ENCODE assay signal across 14 cellular contexts in the genomic region with DNA sequence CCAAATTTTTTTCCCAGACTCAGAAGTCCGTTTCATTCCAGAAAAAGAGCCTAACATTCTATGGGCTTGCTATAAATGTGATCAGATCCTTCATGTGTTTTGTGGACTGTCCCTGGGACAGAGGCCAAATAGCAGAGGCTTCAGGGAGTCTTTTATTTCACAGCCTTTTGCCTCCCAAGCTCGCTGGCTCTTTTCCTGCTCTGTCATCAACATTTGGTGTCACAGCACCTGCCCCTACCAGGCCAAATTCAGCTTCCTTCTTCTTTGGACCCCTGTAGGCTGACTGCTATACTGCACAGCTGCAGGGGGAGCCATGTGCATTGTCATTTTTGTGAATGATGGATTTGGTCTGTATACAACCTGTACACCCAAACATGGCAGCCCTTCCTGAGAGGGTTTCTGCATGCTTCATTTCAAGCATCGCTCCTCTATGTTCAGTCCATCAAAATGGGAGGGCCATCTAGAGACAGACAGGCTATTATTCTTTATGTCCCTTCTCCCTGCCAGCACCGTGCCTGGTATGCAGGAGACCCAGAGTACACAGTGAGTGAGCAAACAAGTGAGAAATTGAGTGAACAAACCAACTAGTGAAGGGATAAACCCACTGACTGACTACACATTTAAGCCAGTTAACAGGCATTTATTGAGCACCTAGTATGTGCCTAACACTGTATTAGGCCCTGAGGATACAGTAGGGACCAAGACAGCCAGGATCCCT. TPM values are rescaled to one million over a fixed set of nuclear protein-coding genes. Genes with fewer than 3 reads are reported as not detected.
DNase-seq lines count a peak whose midpoint lies in the region; ATAC-seq and TF ChIP-seq lines count a peak whose summit lies in the region.
"Had no signal": no experiment of that assay in that cellular context is flagged by ENCODE, and none has a peak within 500 bp of the region (broad histone marks: within the 10 kb centered on the region; RNA-seq: fewer than 3 reads in every experiment).

No MANE protein-coding gene starts in this region.

- no peaks in the 10 kb centered on the region for H4K20me1 ChIP-seq in Karpas-422 (ENCODE audit: insufficient read depth, low read depth, low read length)

- 46 to 56% (median 50%) methylated on average over 4 of the region's 4 CpGs for WGBS in psoas muscle, 3 donors

- no peaks in the 10 kb centered on the region for H3K9me2 ChIP-seq in Karpas-422 (replicated peaks; ENCODE audit: insufficient read depth, low read length)

- peak; percentile 40 to 93 (median 87) for ATAC-seq in psoas muscle
- ATAC-seq in GM19324 (IDR thresholded peaks at IDR 0.05; ENCODE audit: low FRiP score, unreplicated experiment): no peak
- no peak for ATAC-seq in activated naive CD8-positive, alpha-beta T cell treated with anti-CD3 and anti-CD28 coated beads, Interleukin-2, amount 50 U/mL, for 24 hours
- ATAC-seq in HG02840 (IDR thresholded peaks at IDR 0.05; ENCODE audit: low FRiP score, unreplicated experiment): no peak
- ATAC-seq: activated T-helper 17 cell treated with anti-CD3 and anti-CD28 coated beads, Interleukin-2, amount 50 U/mL, for 72 hours had no signal

- H3K4me1 ChIP-seq in Karpas-422 (ENCODE audit: low read length) (no peaks in the 10 kb centered on the region; the same call in 1 of the 2 replicates), psoas muscle (peaks cover 9% of the 10 kb centered on the region)
- H3K4me1 ChIP-seq: uterus had no signal

- H2AFZ ChIP-seq in Karpas-422 (ENCODE audit: low read length): no peak overlapping the region
- H2AFZ ChIP-seq: PC-9 had no signal

- H3K36me3 ChIP-seq in Karpas-422 (ENCODE audit: insufficient read depth, low read length): peaks cover 4% of the 10 kb centered on the region; the same call in 1 of the 2 replicates
- no peaks in the 10 kb centered on the region for H3K36me3 ChIP-seq in brain microvascular endothelial cell (replicated peaks)
- peaks cover 0 to 13% of the 10 kb centered on the region in 2 donors for H3K36me3 ChIP-seq in psoas muscle (ENCODE audit: insufficient read depth in 1 of 2, low read depth in 1 of 2)
- H3K36me3 ChIP-seq: uterus had no signal

- DNase-seq in Karpas-422 (peak; percentile 62), brain microvascular endothelial cell (no peak), psoas muscle (no peak)
- no peak for DNase-seq in activated naive CD8-positive, alpha-beta T cell treated with anti-CD3 and anti-CD28 coated beads, Interleukin-2, amount 50 U/mL, for 24 hours
- DNase-seq: Calu3, dermis blood vessel endothelial cell, mesendoderm, NCI-H187, PC-9, retina, uterus had no signal

- in situ Hi-C loops in brain microvascular endothelial cell (cut with HindIII; ENCODE audit: low pct_ligation_motif_present, low sequenced_read_pairs): loop anchor here (10.0 kb wide), 1 partner anchor 93 kb away; no protein-coding TSS in a partner anchor

- intact Hi-C loops in psoas muscle (cut with DNase I): no loop called here

- no peak overlapping the region for H3K27ac ChIP-seq in Karpas-422 (ENCODE audit: low read length)
- H3K27ac ChIP-seq in brain microvascular endothelial cell: no peak overlapping the region
- no peak overlapping the region for H3K27ac ChIP-seq in psoas muscle
- H3K27ac ChIP-seq: PC-9, uterus had no signal

- H3K4me1 Mint-ChIP-seq in activated naive CD8-positive, alpha-beta T cell treated with anti-CD3 and anti-CD28 coated beads, Interleukin-2, amount 50 U/mL, for 24 hours: no peaks in the 10 kb centered on the region
- H3K4me1 Mint-ChIP-seq: activated T-helper 17 cell treated with anti-CD3 and anti-CD28 coated beads, Interleukin-2, amount 50 U/mL, for 72 hours had no signal

- H3K4me3 ChIP-seq in Karpas-422 (ENCODE audit: low read length) (no peak overlapping the region), brain microvascular endothelial cell (ENCODE audit: low read depth, low read length) (no peak overlapping the region), psoas muscle (no peak overlapping the region)
- H3K4me3 ChIP-seq: PC-9, uterus had no signal

- H3K9me3 ChIP-seq in Karpas-422 (ENCODE audit: low read length) (no peaks in the 10 kb centered on the region), psoas muscle (no peaks in the 10 kb centered on the region)
- H3K9me3 ChIP-seq: uterus had no signal

- H3K9me3 Mint-ChIP-seq in activated naive CD8-positive, alpha-beta T cell treated with anti-CD3 and anti-CD28 coated beads, Interleukin-2, amount 50 U/mL, for 24 hours: no peaks in the 10 kb centered on the region
- H3K9me3 Mint-ChIP-seq: activated T-helper 17 cell treated with anti-CD3 and anti-CD28 coated beads, Interleukin-2, amount 50 U/mL, for 72 hours had no signal

- H3K36me3 Mint-ChIP-seq in activated naive CD8-positive, alpha-beta T cell treated with anti-CD3 and anti-CD28 coated beads, Interleukin-2, amount 50 U/mL, for 24 hours (ENCODE audit: low read depth): peaks cover 11% of the 10 kb centered on the region

- H3K27me3 Mint-ChIP-seq in activated naive CD8-positive, alpha-beta T cell treated with anti-CD3 and anti-CD28 coated beads, Interleukin-2, amount 50 U/mL, for 24 hours: no peaks in the 10 kb centered on the region
- H3K27me3 Mint-ChIP-seq: activated T-helper 17 cell treated with anti-CD3 and anti-CD28 coated beads, Interleukin-2, amount 50 U/mL, for 72 hours had no signal

- no peak overlapping the region for H3K4me2 ChIP-seq in Karpas-422 (ENCODE audit: low read depth, low read length, poor library complexity, severe bottlenecking)
- H3K4me2 ChIP-seq: PC-9 had no signal

- peak; percentile 44 for TF ChIP-seq CTCF in brain microvascular endothelial cell (IDR thresholded peaks at IDR 0.05; ENCODE audit: low read depth, low read length, missing control alignments)
- TF ChIP-seq CTCF in psoas muscle (IDR thresholded peaks at IDR 0.05): peak; percentile 19

- H3K9ac ChIP-seq in Karpas-422 (ENCODE audit: low read length): no peak overlapping the region

- H3K4me3 Mint-ChIP-seq in activated naive CD8-positive, alpha-beta T cell treated with anti-CD3 and anti-CD28 coated beads, Interleukin-2, amount 50 U/mL, for 24 hours: no peak overlapping the region
- H3K4me3 Mint-ChIP-seq: activated T-helper 17 cell treated with anti-CD3 and anti-CD28 coated beads, Interleukin-2, amount 50 U/mL, for 72 hours had no signal

- H3K27me3 ChIP-seq in Karpas-422 (ENCODE audit: low read length): no peaks in the 10 kb centered on the region
- no peaks in the 10 kb centered on the region for H3K27me3 ChIP-seq in brain microvascular endothelial cell (replicated peaks)
- no peaks in the 10 kb centered on the region for H3K27me3 ChIP-seq in psoas muscle (ENCODE audit: insufficient read depth in 3 of 3, low read length in 2 of 3)
- H3K27me3 ChIP-seq: uterus had no signal

- no peak overlapping the region for H3K27ac Mint-ChIP-seq in activated naive CD8-positive, alpha-beta T cell treated with anti-CD3 and anti-CD28 coated beads, Interleukin-2, amount 50 U/mL, for 24 hours
- H3K27ac Mint-ChIP-seq: activated T-helper 17 cell treated with anti-CD3 and anti-CD28 coated beads, Interleukin-2, amount 50 U/mL, for 72 hours had no signal

- no peaks in the 10 kb centered on the region for H3K79me2 ChIP-seq in Karpas-422 (ENCODE audit: low read length)

RNA-seq across cellular contexts. Expression of a gene that starts 17.9 kb away (rescaled TPM):
- total RNA-seq in Karpas-422 (2014; rRNA removed; shearing (Covaris generic); ENCODE audit: low replicate concordance): 7.5 and 7.6 TPM in 2 replicates
- 10 to 100 TPM; 24.9 to 35.0 (median 30.0) TPM for total RNA-seq in psoas muscle
- 10 to 100 TPM; 17.3 to 36.6 (median 23.2) TPM for polyA plus RNA-seq in psoas muscle

RNA-seq across cellular contexts. Expression of a gene that starts 18.1 kb away (rescaled TPM):
- total RNA-seq in Karpas-422 (2014; rRNA removed; shearing (Covaris generic); ENCODE audit: low replicate concordance): 5.4 and 19.9 TPM in 2 replicates
- 10 to 100 TPM; 12.0 to 17.9 (median 15.8) TPM for total RNA-seq in psoas muscle
- 10 to 100 TPM; 10.9 to 37.0 (median 12.5) TPM for polyA plus RNA-seq in psoas muscle

RNA-seq across cellular contexts. Expression of a gene that starts 44.5 kb away (rescaled TPM):
- 222 and 353 TPM in 2 replicates for total RNA-seq in Karpas-422 (2014; rRNA removed; shearing (Covaris generic); ENCODE audit: low replicate concordance)
- 10 to 100 TPM; 15.5 to 17.5 (median 16.5) TPM for total RNA-seq in psoas muscle
- 10 to 100 TPM in 1 of 3 donors, 1 to 10 TPM in 2; 3.4 to 14.7 (median 8.6) TPM for polyA plus RNA-seq in psoas muscle

RNA-seq across cellular contexts. Expression of a gene that starts 50.6 kb away (rescaled TPM):
- total RNA-seq in Karpas-422 (2014; rRNA removed; shearing (Covaris generic); ENCODE audit: low replicate concordance): 11.8 and 12.2 TPM in 2 replicates
- total RNA-seq in psoas muscle: 1 to 10 TPM; 2.0 to 7.2 (median 5.1) TPM
- 1 to 10 TPM; 1.7 to 5.7 (median 2.5) TPM for polyA plus RNA-seq in psoas muscle

Comparison
In these comparisons a context has a peak if more than half of its experiments do, and no peak if none do; other contexts are left out.
1. ATAC-seq: peak in psoas muscle (4 of 4); none in GM19324 (single experiment), activated naive CD8-positive, alpha-beta T cell treated with anti-CD3 and anti-CD28 coated beads, Interleukin-2, amount 50 U/mL, for 24 hours (single experiment) and HG02840 (single experiment).
2. RNA of a gene that starts 44.5 kb away (total RNA-seq): 222 to 353 TPM in Karpas-422; 15.5 to 17.5 TPM in psoas muscle; every median in the first group is over 10 times any median in the second.